In genomic region chr17:57887161-57887560, GRCh38 we compare ENCODE assay signal across 32 cellular contexts.
"Had no signal": no experiment of that assay in that cellular context is flagged by ENCODE, and none has a peak within 500 bp of the region (broad histone marks: within the 10 kb centered on the region; RNA-seq: fewer than 3 reads in every experiment).

No MANE protein-coding gene starts in this region.

- H3K36me3 Mint-ChIP-seq: activated CD4-positive, alpha-beta memory T cell treated with anti-CD3 and anti-CD28 coated beads for 36 hours; activated naive CD8-positive, alpha-beta T cell treated with anti-CD3 and anti-CD28 coated beads, Interleukin-2, amount 10 ng/mL, durations not matched to agents 7 days and 5 days; immature natural killer cell; naive B cell had no signal

- H3K4me3 ChIP-seq: ascending aorta, coronary artery, dorsolateral prefrontal cortex, heart left ventricle, skin epidermis, thyroid gland, upper lobe of right lung had no signal

- H3K9ac ChIP-seq: parathyroid adenoma had no signal

- H2AFZ ChIP-seq: parathyroid adenoma had no signal

- H3K4me3 Mint-ChIP-seq: activated CD4-positive, alpha-beta memory T cell treated with anti-CD3 and anti-CD28 coated beads for 36 hours; activated CD4-positive, alpha-beta T cell treated with anti-CD3 and anti-CD28 coated beads, Interleukin-2, amount 10 ng/mL, durations not matched to agents 24 days and 14 days; activated naive CD4-positive, alpha-beta T cell treated with anti-CD3 and anti-CD28 coated beads for 36 hours; activated naive CD8-positive, alpha-beta T cell treated with anti-CD3 and anti-CD28 coated beads, Interleukin-2, amount 10 ng/mL, durations not matched to agents 7 days and 5 days; activated T-helper 1 cell treated with anti-CD3 and anti-CD28 coated beads, Interleukin-12 subunit alpha, Interleukin-12 subunit beta, Interleukin-2, Interleukin-4 antibody, amounts not matched to agents 30 ng/mL and 10 ng/mL and 1 ng/mL, durations not matched to agents 14 hours and 24 hours and 36 hours; brain; immature natural killer cell; mesothelial cell of epicardium had no signal

- H3K27ac ChIP-seq: ascending aorta, coronary artery, parathyroid adenoma, skin epidermis, thyroid gland, upper lobe of right lung had no signal

- H3K9me3 ChIP-seq: ascending aorta, thyroid gland, upper lobe of right lung had no signal

- H3K27ac Mint-ChIP-seq: activated CD4-positive, alpha-beta memory T cell treated with anti-CD3 and anti-CD28 coated beads for 36 hours; activated CD4-positive, alpha-beta T cell treated with anti-CD3 and anti-CD28 coated beads, Interleukin-2, amount 10 ng/mL, durations not matched to agents 24 days and 14 days; activated naive CD4-positive, alpha-beta T cell treated with anti-CD3 and anti-CD28 coated beads for 36 hours; activated naive CD8-positive, alpha-beta T cell treated with anti-CD3 and anti-CD28 coated beads, Interleukin-2, amount 10 ng/mL, durations not matched to agents 7 days and 5 days; activated T-helper 1 cell treated with anti-CD3 and anti-CD28 coated beads, Interleukin-12 subunit alpha, Interleukin-12 subunit beta, Interleukin-2, Interleukin-4 antibody, amounts not matched to agents 30 ng/mL and 10 ng/mL and 1 ng/mL, durations not matched to agents 14 hours and 24 hours and 36 hours; mesothelial cell of epicardium; naive B cell had no signal

- ATAC-seq: heart left ventricle; left colon; right cardiac atrium; stimulated activated naive CD8-positive, alpha-beta T cell treated with anti-CD3 and anti-CD28 coated beads, Interleukin-15, Interleukin-2, amounts not matched to agents 100 U/mL and 50 U/mL, for 24 hours; upper lobe of right lung had no signal

- FAIRE-seq: kidney had no signal

- H3K27me3 ChIP-seq: ascending aorta, dorsolateral prefrontal cortex, heart left ventricle, thyroid gland, upper lobe of right lung had no signal

- DNase-seq: activated CD4-positive, alpha-beta memory T cell treated with anti-CD3 and anti-CD28 coated beads for 36 hours; activated CD4-positive, alpha-beta T cell treated with anti-CD3 and anti-CD28 coated beads, Interleukin-2, amount 10 ng/mL, durations not matched to agents 24 days and 14 days; activated CD4-positive, CD25-positive, alpha-beta regulatory T cell treated with anti-CD3 and anti-CD28 coated beads, Interleukin-2, amount 50 U/mL, for 72 hours; activated CD8-positive, alpha-beta memory T cell treated with anti-CD3 and anti-CD28 coated beads, Interleukin-2, amount 50 U/mL, for 4 hours; activated effector memory CD4-positive, alpha-beta T cell treated with anti-CD3 and anti-CD28 coated beads, Interleukin-2, amount 50 U/mL, for 16 hours; activated naive CD4-positive, alpha-beta T cell treated with anti-CD3 and anti-CD28 coated beads for 36 hours; activated naive CD8-positive, alpha-beta T cell treated with anti-CD3 and anti-CD28 coated beads, Interleukin-2, amount 10 ng/mL, durations not matched to agents 7 days and 5 days; activated T-cell treated with anti-CD3 and anti-CD28 coated beads, Interleukin-2, amount 50 U/mL, for 1 hour; dorsolateral prefrontal cortex; effector memory CD4-positive, alpha-beta T cell; heart left ventricle; hypothalamus; immature natural killer cell; kidney; left colon; mammary epithelial cell; naive B cell; nucleus accumbens; stimulated activated CD4-positive, alpha-beta T cell treated with anti-CD3 and anti-CD28 coated beads, Interleukin-12 subunit alpha, Interleukin-12 subunit beta, amount 100 ng/mL, for 4 hours; stimulated activated CD4-positive, alpha-beta T cell treated with anti-CD3 and anti-CD28 coated beads, Interleukin-4, amount 100 ng/mL, for 1 hour; stimulated activated naive CD8-positive, alpha-beta T cell treated with anti-CD3 and anti-CD28 coated beads, Interleukin-15, Interleukin-2, amounts not matched to agents 100 U/mL and 50 U/mL, for 24 hours; T-helper 2 cell; thyroid gland; upper lobe of right lung had no signal

- H3K9me3 Mint-ChIP-seq: activated CD4-positive, alpha-beta T cell treated with anti-CD3 and anti-CD28 coated beads, Interleukin-2, amount 10 ng/mL, durations not matched to agents 24 days and 14 days; activated naive CD4-positive, alpha-beta T cell treated with anti-CD3 and anti-CD28 coated beads for 36 hours; activated naive CD8-positive, alpha-beta T cell treated with anti-CD3 and anti-CD28 coated beads, Interleukin-2, amount 10 ng/mL, durations not matched to agents 7 days and 5 days; activated T-helper 1 cell treated with anti-CD3 and anti-CD28 coated beads, Interleukin-12 subunit alpha, Interleukin-12 subunit beta, Interleukin-2, Interleukin-4 antibody, amounts not matched to agents 30 ng/mL and 10 ng/mL and 1 ng/mL, durations not matched to agents 14 hours and 24 hours and 36 hours; immature natural killer cell; mesothelial cell of epicardium had no signal

- H3K27me3 Mint-ChIP-seq: brain had no signal

- H3K4me1 Mint-ChIP-seq: activated CD4-positive, alpha-beta T cell treated with anti-CD3 and anti-CD28 coated beads, Interleukin-2, amount 10 ng/mL, durations not matched to agents 24 days and 14 days; activated naive CD8-positive, alpha-beta T cell treated with anti-CD3 and anti-CD28 coated beads, Interleukin-2, amount 10 ng/mL, durations not matched to agents 7 days and 5 days; immature natural killer cell; naive B cell had no signal
